10 cellular contexts compared by ENCODE assay signal in genomic region chr15:37824717-37825382, GRCh38.
DNase-seq lines count a peak whose midpoint lies in the region; ATAC-seq and TF ChIP-seq lines count a peak whose summit lies in the region.
"Had no signal": no experiment of that assay in that cellular context is flagged by ENCODE, and none has a peak within 500 bp of the region (broad histone marks: within the 10 kb centered on the region; RNA-seq: fewer than 3 reads in every experiment).

No MANE protein-coding gene starts in this region.

- H3K4me3 Mint-ChIP-seq in activated CD8-positive, alpha-beta T cell treated with anti-CD3 and anti-CD28 coated beads for 36 hours: no peak overlapping the region
- no peak overlapping the region for H3K4me3 Mint-ChIP-seq in T-helper 17 cell
- H3K4me3 Mint-ChIP-seq: brain had no signal

- intact Hi-C loops in testis (cut with DNase I; ENCODE audit: low total_unique reads) (no loop called here), esophagus squamous epithelium (cut with DNase I) (no loop called here)
- intact Hi-C loops in activated CD8-positive, alpha-beta T cell treated with anti-CD3 and anti-CD28 coated beads for 36 hours (cut with micrococcal nuclease): no loop called here

- H3K27me3 Mint-ChIP-seq in activated CD8-positive, alpha-beta T cell treated with anti-CD3 and anti-CD28 coated beads for 36 hours: peaks cover 9% of the 10 kb centered on the region
- H3K27me3 Mint-ChIP-seq in T-helper 17 cell: peaks cover 30% of the 10 kb centered on the region
- H3K27me3 Mint-ChIP-seq: brain had no signal

- CTCF ChIA-PET in activated CD8-positive, alpha-beta T cell treated with anti-CD3 and anti-CD28 coated beads for 36 hours (lab: Charles Lee): no interaction called here

- TF ChIP-seq POLR2A in testis (IDR thresholded peaks at IDR 0.05) (no peak), esophagus squamous epithelium (IDR thresholded peaks at IDR 0.05) (no peak)

- TF ChIP-seq CTCF in testis (IDR thresholded peaks at IDR 0.05) (no peak), esophagus squamous epithelium (IDR thresholded peaks at IDR 0.05) (peak in 1 of 6 experiments; percentile 6)
- no peak for TF ChIP-seq CTCF in activated CD8-positive, alpha-beta T cell treated with anti-CD3 and anti-CD28 coated beads for 36 hours (IDR thresholded peaks at IDR 0.05)

- H3K4me1 Mint-ChIP-seq in activated CD8-positive, alpha-beta T cell treated with anti-CD3 and anti-CD28 coated beads for 36 hours (ENCODE audit: low read depth): no peaks in the 10 kb centered on the region
- no peaks in the 10 kb centered on the region for H3K4me1 Mint-ChIP-seq in T-helper 17 cell

- DNase-seq in Daoy (ENCODE audit: low read depth) (peak; percentile 86), LHCN-M2 (ENCODE audit: low read depth) (peak; percentile 96), amniotic stem cell (lab: John Stamatoyannopoulos, UW) (peak; percentile 83), lung microvascular endothelial cell (ENCODE audit: low read depth in 2 of 2) (peak; percentile 1 to 56), testis (no peak), T-helper 17 cell (no peak), esophagus squamous epithelium (lab: John Stamatoyannopoulos, UW) (no peak)
- DNase-seq in activated CD8-positive, alpha-beta T cell treated with anti-CD3 and anti-CD28 coated beads for 36 hours: no peak
- DNase-seq: SHP77 treated with DMSO at 0.1 percent for 48 hours had no signal

- no peaks in the 10 kb centered on the region for H3K36me3 Mint-ChIP-seq in activated CD8-positive, alpha-beta T cell treated with anti-CD3 and anti-CD28 coated beads for 36 hours (ENCODE audit: low read depth)
- no peaks in the 10 kb centered on the region for H3K36me3 Mint-ChIP-seq in T-helper 17 cell (ENCODE audit: low read depth)
- H3K36me3 Mint-ChIP-seq: brain had no signal

- H3K27ac ChIP-seq in testis (no peak overlapping the region), esophagus squamous epithelium (no peak overlapping the region)

- no peaks in the 10 kb centered on the region for H3K36me3 ChIP-seq in testis (ENCODE audit: low read depth, missing control alignments)
- H3K36me3 ChIP-seq in esophagus squamous epithelium: no peaks in the 10 kb centered on the region

- H3K4me3 ChIP-seq in testis (no peak overlapping the region), esophagus squamous epithelium (no peak overlapping the region)

- no peak overlapping the region for H3K27ac Mint-ChIP-seq in activated CD8-positive, alpha-beta T cell treated with anti-CD3 and anti-CD28 coated beads for 36 hours
- H3K27ac Mint-ChIP-seq in T-helper 17 cell: no peak overlapping the region
- H3K27ac Mint-ChIP-seq: brain had no signal

- no peaks in the 10 kb centered on the region for H3K9me3 Mint-ChIP-seq in activated CD8-positive, alpha-beta T cell treated with anti-CD3 and anti-CD28 coated beads for 36 hours
- H3K9me3 Mint-ChIP-seq: brain had no signal

- no peaks in the 10 kb centered on the region for H3K9me3 ChIP-seq in testis
- H3K9me3 ChIP-seq in T-helper 17 cell (ENCODE audit: control insufficient read depth, low read length, poor library complexity, severe bottlenecking): no peaks in the 10 kb centered on the region
- H3K9me3 ChIP-seq in esophagus squamous epithelium: no peaks in the 10 kb centered on the region

- WGBS in testis, 2 donors: 62 to 79% methylated on average over 6 of the region's 6 CpGs
- WGBS in esophagus squamous epithelium, 2 donors: 30 to 46% methylated on average over 6 of the region's 6 CpGs

- H3K27me3 ChIP-seq in testis (no peaks in the 10 kb centered on the region), esophagus squamous epithelium (no peaks in the 10 kb centered on the region)

- POLR2A ChIA-PET in activated CD8-positive, alpha-beta T cell treated with anti-CD3 and anti-CD28 coated beads for 36 hours (lab: Charles Lee): no interaction called here

- no peak for ATAC-seq in activated CD8-positive, alpha-beta T cell treated with anti-CD3 and anti-CD28 coated beads for 36 hours
- ATAC-seq in T-helper 17 cell: no peak

- no peaks in the 10 kb centered on the region for H3K4me1 ChIP-seq in testis
- peaks cover 0 to 4% (median 0%) of the 10 kb centered on the region in 3 donors for H3K4me1 ChIP-seq in esophagus squamous epithelium

Comparison
In these comparisons a context has a peak if more than half of its experiments do, and no peak if none do; other contexts are left out.
1. DNase-seq: peak in Daoy (single experiment), LHCN-M2 (single experiment), amniotic stem cell (single experiment) and lung microvascular endothelial cell (2 of 2); none in testis (single experiment), activated CD8-positive, alpha-beta T cell treated with anti-CD3 and anti-CD28 coated beads for 36 hours (single experiment), T-helper 17 cell (0 of 3) and esophagus squamous epithelium (single experiment).